In genomic region chrX:154168384-154168783, GRCh38 we compare ENCODE assay signal across 20 cellular contexts. TPM values are rescaled to one million over a fixed set of nuclear protein-coding genes. Genes with fewer than 3 reads are reported as not detected.
"Had no signal": no experiment of that assay in that cellular context is flagged by ENCODE, and none has a peak within 500 bp of the region (broad histone marks: within the 10 kb centered on the region; RNA-seq: fewer than 3 reads in every experiment).

No MANE protein-coding gene starts in this region.

RNA-seq across cellular contexts. Expression of gene OPN1MW, which starts 14.0 kb away (rescaled TPM):
- total RNA-seq: activated naive CD4-positive, alpha-beta T cell treated with anti-CD3 and anti-CD28 coated beads for 36 hours; activated naive CD4-positive, alpha-beta T cell treated with anti-CD3 and anti-CD28 coated beads, Interleukin-2, amount 50 U/mL, for 72 hours; activated naive CD8-positive, alpha-beta T cell treated with anti-CD3 and anti-CD28 coated beads for 36 hours; activated naive CD8-positive, alpha-beta T cell treated with anti-CD3 and anti-CD28 coated beads, Interleukin-2, amount 10 ng/mL, durations not matched to agents 7 days and 5 days; activated T-cell treated with anti-CD3 and anti-CD28 coated beads, Interleukin-2, amount 50 U/mL, for 4 hours; activated T-cell treated with anti-CD3 and anti-CD28 coated beads, Interleukin-2, amount 50 U/mL, for 72 hours; activated T-helper 1 cell treated with anti-CD3 and anti-CD28 coated beads, Interleukin-12 subunit alpha, Interleukin-12 subunit beta, Interleukin-2, Interleukin-4 antibody, amounts not matched to agents 30 ng/mL and 10 ng/mL and 1 ng/mL, durations not matched to agents 14 hours and 24 hours and 36 hours; activated T-helper 17 cell treated with anti-CD3 and anti-CD28 coated beads, Interleukin-2, amount 50 U/mL, for 72 hours; activated T-helper 2 cell treated with anti-CD3 and anti-CD28 coated beads, Interferon-gamma antibody, Interleukin-2, Interleukin-4, amounts not matched to agents 10 μg/mL and 5 μg/mL and 100 μg/mL, durations not matched to agents 14 hours and 24 hours and 36 hours; adrenal gland; aorta; ascending aorta; astrocyte; body of pancreas; breast epithelium; bronchial epithelial cell; cardiac muscle cell; cardiac septum; cerebellum; chondrocyte had no signal

RNA-seq across cellular contexts. Expression of gene OPN1LW, which starts 24.3 kb away (rescaled TPM):
- total RNA-seq: activated naive CD4-positive, alpha-beta T cell treated with anti-CD3 and anti-CD28 coated beads for 36 hours; activated naive CD4-positive, alpha-beta T cell treated with anti-CD3 and anti-CD28 coated beads, Interleukin-2, amount 50 U/mL, for 72 hours; activated naive CD8-positive, alpha-beta T cell treated with anti-CD3 and anti-CD28 coated beads for 36 hours; activated naive CD8-positive, alpha-beta T cell treated with anti-CD3 and anti-CD28 coated beads, Interleukin-2, amount 10 ng/mL, durations not matched to agents 7 days and 5 days; activated T-cell treated with anti-CD3 and anti-CD28 coated beads, Interleukin-2, amount 50 U/mL, for 4 hours; activated T-cell treated with anti-CD3 and anti-CD28 coated beads, Interleukin-2, amount 50 U/mL, for 72 hours; activated T-helper 1 cell treated with anti-CD3 and anti-CD28 coated beads, Interleukin-12 subunit alpha, Interleukin-12 subunit beta, Interleukin-2, Interleukin-4 antibody, amounts not matched to agents 30 ng/mL and 10 ng/mL and 1 ng/mL, durations not matched to agents 14 hours and 24 hours and 36 hours; activated T-helper 17 cell treated with anti-CD3 and anti-CD28 coated beads, Interleukin-2, amount 50 U/mL, for 72 hours; activated T-helper 2 cell treated with anti-CD3 and anti-CD28 coated beads, Interferon-gamma antibody, Interleukin-2, Interleukin-4, amounts not matched to agents 10 μg/mL and 5 μg/mL and 100 μg/mL, durations not matched to agents 14 hours and 24 hours and 36 hours; adrenal gland; aorta; ascending aorta; astrocyte; body of pancreas; breast epithelium; bronchial epithelial cell; cardiac muscle cell; cardiac septum; cerebellum; chondrocyte had no signal

RNA-seq across cellular contexts. Expression of gene OPN1MW2, which starts 51.2 kb away (rescaled TPM):
- total RNA-seq: activated naive CD4-positive, alpha-beta T cell treated with anti-CD3 and anti-CD28 coated beads for 36 hours; activated naive CD4-positive, alpha-beta T cell treated with anti-CD3 and anti-CD28 coated beads, Interleukin-2, amount 50 U/mL, for 72 hours; activated naive CD8-positive, alpha-beta T cell treated with anti-CD3 and anti-CD28 coated beads for 36 hours; activated naive CD8-positive, alpha-beta T cell treated with anti-CD3 and anti-CD28 coated beads, Interleukin-2, amount 10 ng/mL, durations not matched to agents 7 days and 5 days; activated T-cell treated with anti-CD3 and anti-CD28 coated beads, Interleukin-2, amount 50 U/mL, for 4 hours; activated T-cell treated with anti-CD3 and anti-CD28 coated beads, Interleukin-2, amount 50 U/mL, for 72 hours; activated T-helper 1 cell treated with anti-CD3 and anti-CD28 coated beads, Interleukin-12 subunit alpha, Interleukin-12 subunit beta, Interleukin-2, Interleukin-4 antibody, amounts not matched to agents 30 ng/mL and 10 ng/mL and 1 ng/mL, durations not matched to agents 14 hours and 24 hours and 36 hours; activated T-helper 17 cell treated with anti-CD3 and anti-CD28 coated beads, Interleukin-2, amount 50 U/mL, for 72 hours; activated T-helper 2 cell treated with anti-CD3 and anti-CD28 coated beads, Interferon-gamma antibody, Interleukin-2, Interleukin-4, amounts not matched to agents 10 μg/mL and 5 μg/mL and 100 μg/mL, durations not matched to agents 14 hours and 24 hours and 36 hours; adrenal gland; aorta; ascending aorta; astrocyte; body of pancreas; breast epithelium; bronchial epithelial cell; cardiac muscle cell; cardiac septum; cerebellum; chondrocyte had no signal
